ENCODE assay signal across 14 cellular contexts in the genomic region with DNA sequence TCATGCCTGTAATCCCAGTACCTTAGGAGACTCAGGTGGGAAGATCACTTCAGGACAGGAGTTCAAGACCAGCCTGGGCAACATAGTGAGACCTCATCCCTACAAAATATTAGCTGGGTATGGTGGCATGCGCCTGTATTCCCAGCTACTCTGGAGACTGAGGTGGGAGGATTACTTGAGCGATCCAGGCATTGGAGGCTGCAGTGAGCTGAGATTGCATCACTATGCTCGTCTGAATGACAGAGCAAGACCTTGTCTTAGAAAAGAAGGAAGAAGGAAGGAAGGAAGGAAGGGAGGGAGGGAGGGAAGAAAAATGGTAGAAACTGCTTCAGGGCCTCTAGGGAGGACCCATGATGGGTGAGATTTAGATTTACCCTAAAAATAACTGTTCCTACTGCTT.
"Had no signal": no experiment of that assay in that cellular context is flagged by ENCODE, and none has a peak within 500 bp of the region (broad histone marks: within the 10 kb centered on the region; RNA-seq: fewer than 3 reads in every experiment).

No MANE protein-coding gene starts in this region.

- H3K9me3 Mint-ChIP-seq: activated CD4-positive, alpha-beta T cell treated with anti-CD3 and anti-CD28 coated beads, Interleukin-2, amount 10 ng/mL, durations not matched to agents 7 days and 5 days; activated naive CD4-positive, alpha-beta T cell treated with anti-CD3 and anti-CD28 coated beads, Interleukin-2, amount 50 U/mL, for 24 hours; immature natural killer cell; mesothelial cell of epicardium had no signal

- H3K27me3 Mint-ChIP-seq: activated CD4-positive, alpha-beta T cell treated with anti-CD3 and anti-CD28 coated beads, Interleukin-2, amount 10 ng/mL, durations not matched to agents 7 days and 5 days; activated naive CD4-positive, alpha-beta T cell treated with anti-CD3 and anti-CD28 coated beads, Interleukin-2, amount 50 U/mL, for 24 hours had no signal

- H3K36me3 Mint-ChIP-seq: activated naive CD4-positive, alpha-beta T cell treated with anti-CD3 and anti-CD28 coated beads, Interleukin-2, amount 50 U/mL, for 24 hours; mesothelial cell of epicardium had no signal

- DNase-seq: activated CD4-positive, alpha-beta T cell treated with anti-CD3 and anti-CD28 coated beads, Interleukin-2, amount 10 ng/mL, durations not matched to agents 7 days and 5 days; activated effector memory CD4-positive, alpha-beta T cell treated with Interleukin-2 at 50 U/mL for 16 hours; amygdala; brain microvascular endothelial cell; glutamatergic neuron; immature natural killer cell; lower lobe of right lung; right cardiac atrium had no signal

- H3K4me1 Mint-ChIP-seq: activated CD4-positive, alpha-beta T cell treated with anti-CD3 and anti-CD28 coated beads, Interleukin-2, amount 10 ng/mL, durations not matched to agents 7 days and 5 days; activated naive CD4-positive, alpha-beta T cell treated with anti-CD3 and anti-CD28 coated beads, Interleukin-2, amount 50 U/mL, for 24 hours; immature natural killer cell had no signal

- H3K27ac Mint-ChIP-seq: activated CD4-positive, alpha-beta T cell treated with anti-CD3 and anti-CD28 coated beads, Interleukin-2, amount 10 ng/mL, durations not matched to agents 7 days and 5 days; activated naive CD4-positive, alpha-beta T cell treated with anti-CD3 and anti-CD28 coated beads, Interleukin-2, amount 50 U/mL, for 24 hours; immature natural killer cell; mesothelial cell of epicardium had no signal

- H3K4me3 ChIP-seq: esophagus muscularis mucosa, lower lobe of right lung, smooth muscle cell, tibial nerve had no signal

- ATAC-seq: right cardiac atrium had no signal

- H3K36me3 ChIP-seq: brain microvascular endothelial cell, esophagus muscularis mucosa, lower lobe of right lung, tibial nerve had no signal

- H3K4me3 Mint-ChIP-seq: activated CD4-positive, alpha-beta T cell treated with anti-CD3 and anti-CD28 coated beads, Interleukin-2, amount 10 ng/mL, durations not matched to agents 7 days and 5 days; activated naive CD4-positive, alpha-beta T cell treated with anti-CD3 and anti-CD28 coated beads, Interleukin-2, amount 50 U/mL, for 24 hours; immature natural killer cell; mesothelial cell of epicardium had no signal

- H3K9me3 ChIP-seq: esophagus muscularis mucosa, lower lobe of right lung, tibial nerve had no signal

- FAIRE-seq: endometrium had no signal

- H3K27ac ChIP-seq: brain microvascular endothelial cell, esophagus muscularis mucosa, lower lobe of right lung had no signal

- H3K27me3 ChIP-seq: brain microvascular endothelial cell, esophagus muscularis mucosa, tibial nerve had no signal

- H3K4me2 ChIP-seq: smooth muscle cell had no signal
